11 cellular contexts compared by ENCODE assay signal in the genomic region with DNA sequence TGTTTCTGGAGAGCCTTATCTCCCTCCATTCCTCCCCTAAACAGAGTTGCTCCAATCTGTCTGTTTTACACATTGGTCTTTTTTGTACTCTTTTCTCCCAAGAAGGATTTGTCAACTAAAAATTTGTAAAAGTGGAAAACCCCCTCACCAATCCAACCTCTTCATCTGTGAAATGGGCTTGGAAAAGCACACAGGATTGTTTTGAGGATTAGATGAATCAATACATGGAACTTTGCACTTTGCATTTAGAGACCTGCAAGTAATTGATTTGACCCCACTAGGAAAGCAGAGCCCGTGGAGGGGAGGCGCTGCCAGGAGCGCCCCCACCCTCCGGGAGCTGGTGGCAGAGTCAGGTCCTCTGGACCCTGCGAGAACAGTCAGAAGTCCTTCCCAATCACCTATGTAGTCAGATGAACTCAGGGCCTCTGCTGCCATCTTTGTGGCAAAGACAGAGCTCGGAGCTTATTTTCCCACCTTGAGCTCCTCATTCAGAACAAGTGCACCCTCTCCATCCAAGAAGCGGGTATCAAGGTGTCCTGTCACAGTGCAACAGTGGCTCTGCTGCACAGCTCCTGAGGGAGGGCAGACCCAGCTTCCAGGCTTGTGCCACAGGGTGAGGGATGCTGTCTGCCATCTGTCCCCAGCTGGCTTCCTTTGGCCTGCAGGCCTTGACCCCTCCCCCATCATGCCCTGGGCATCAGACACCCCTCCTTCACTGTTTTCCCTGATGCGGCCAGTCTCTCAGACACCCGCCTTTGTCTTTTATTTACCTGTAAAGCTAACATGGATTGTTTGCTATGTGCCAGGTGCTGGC. TPM values are rescaled to one million over a fixed set of nuclear protein-coding genes. Genes with fewer than 3 reads are reported as not detected.
DNase-seq lines count a peak whose midpoint lies in the region; ATAC-seq and TF ChIP-seq lines count a peak whose summit lies in the region.
"Had no signal": no experiment of that assay in that cellular context is flagged by ENCODE, and none has a peak within 500 bp of the region (broad histone marks: within the 10 kb centered on the region; RNA-seq: fewer than 3 reads in every experiment).

No MANE protein-coding gene starts in this region.

- peak; percentile 92 for DNase-seq in COLO668 (lab: John Stamatoyannopoulos, UW; ENCODE audit: unreplicated experiment)
- DNase-seq in HCT116 (ENCODE audit: low read depth, low spot score) = no peak
- no peak for DNase-seq in T-cell
- no peak for DNase-seq in naive B cell
- no peak for DNase-seq in NCI-H1694 treated with DMSO at 0.1 percent for 48 hours (lab: John Stamatoyannopoulos, UW)
- DNase-seq in MV-4-11 (lab: John Stamatoyannopoulos, UW) = no peak
- DNase-seq in HK-2 (ENCODE audit: unreplicated experiment) = no peak
- no peak for DNase-seq in GF-D8 (lab: John Stamatoyannopoulos, UW)
- DNase-seq: stimulated activated naive CD4-positive, alpha-beta T cell treated with Interleukin-2 at 50 U/mL for 16 hours; WERI-Rb-1 had no signal

- H3K4me3 Mint-ChIP-seq in T-cell (peak overlapping the region; percentile 77 to 84 (median 82)), naive B cell (peak overlapping the region in 7 of 8 donors; percentile 65 to 95 (median 91))

- H3K36me3 Mint-ChIP-seq in T-cell (peaks cover 20% of the 10 kb centered on the region), naive B cell (peaks cover 5 to 9% of the 10 kb centered on the region in 2 donors)

- no peak overlapping the region for H2AFZ ChIP-seq in HCT116 (ENCODE audit: low read depth, low read length, poor library complexity, severe bottlenecking)

- RAD21 ChIA-PET in HCT116 (lab: Charles Lee; ENCODE audit: low non-redundant PET in 1 of 2, low total read pairs in 2 of 2, uncharacterized antibody in 2 of 2, unreplicated experiment in 2 of 2) = no interaction called here

- BruUV-seq in HCT116 (replicated peaks; lab: Mats Ljungman, UMichigan) = no TSS peak

- intact Hi-C loops in HCT116 (cut with micrococcal nuclease) = loop anchor here (5.0 kb wide), 1 partner anchor 452 kb away; no protein-coding TSS in a partner anchor

- H3K4me1 ChIP-seq in HCT116 (ENCODE audit: control insufficient read depth in 1 of 2, insufficient read depth in 2 of 2, low read length in 2 of 2) = peaks cover 6 to 30% of the 10 kb centered on the region in 2 experiments; a peak in 3 of 4 replicates

- H3K9me3 Mint-ChIP-seq in T-cell = peaks cover 0 to 3% (median 0%) of the 10 kb centered on the region in 3 donors
- peaks cover 0 to 1% (median 0%) of the 10 kb centered on the region in 7 donors for H3K9me3 Mint-ChIP-seq in naive B cell

- H3K4me3 ChIP-seq in HCT116 (replicated peaks in 1 of 2; ENCODE audit: low read depth in 1 of 2, low read length in 2 of 2) = no peak overlapping the region

- no peak for TF ChIP-seq CTCF in HCT116 (IDR thresholded peaks at IDR 0.05 in 2 of 3, conservative IDR thresholded peaks at IDR 0.05 in 1 of 3; ENCODE audit: borderline replicate concordance in 1 of 3, insufficient read depth in 1 of 3, low read depth in 2 of 3, low read length in 2 of 3)

- peak overlapping the region; percentile 91 for H3K4me2 ChIP-seq in HCT116 (ENCODE audit: low read length)

- no peak overlapping the region for H3K27ac ChIP-seq in HCT116 (ENCODE audit: low read depth, low read length)
- H3K27ac ChIP-seq: epithelial cell of prostate, WERI-Rb-1 had no signal

- peak overlapping the region; percentile 23 to 64 for H3K27ac Mint-ChIP-seq in T-cell
- H3K27ac Mint-ChIP-seq in naive B cell = peak overlapping the region in 5 of 6 donors; percentile 49 to 92 (median 66)

- H3K27me3 Mint-ChIP-seq in T-cell = no peaks in the 10 kb centered on the region
- no peaks in the 10 kb centered on the region for H3K27me3 Mint-ChIP-seq in naive B cell

- TF ChIP-seq RAD21 in HCT116 (IDR thresholded peaks at IDR 0.05; ENCODE audit: low read depth) = no peak

- no peaks in the 10 kb centered on the region for H3K9me3 ChIP-seq in HCT116 (ENCODE audit: control insufficient read depth in 1 of 2, insufficient read depth in 1 of 2, low read depth in 1 of 2, low read length in 2 of 2)

- H3K9me2 ChIP-seq in HCT116 (ENCODE audit: insufficient read depth) = no peaks in the 10 kb centered on the region

- peaks cover 21% of the 10 kb centered on the region for H3K79me2 ChIP-seq in HCT116 (ENCODE audit: insufficient read depth, low read length)

- CTCF ChIA-PET in HCT116 (lab: Charles Lee) (interaction anchor here (0.7 kb wide), 1 partner anchor 88 kb away, joined by 3 read pairs; no protein-coding TSS in a partner anchor), T-cell (lab: Charles Lee) (interaction anchor here in 1 of 2 donors (0.5 kb wide), 1 partner anchor 24 kb away, joined by 4 read pairs; no protein-coding TSS in a partner anchor)

- no peaks in the 10 kb centered on the region for H4K20me1 ChIP-seq in HCT116 (ENCODE audit: insufficient read depth)

- peak overlapping the region; percentile 74; the same call in 1 of the 2 replicates for H3K9ac ChIP-seq in HCT116 (ENCODE audit: low read length)

- no peaks in the 10 kb centered on the region for H3K27me3 ChIP-seq in HCT116 (ENCODE audit: insufficient read depth, low read length)

- H3K36me3 ChIP-seq in HCT116 (ENCODE audit: control insufficient read depth in 1 of 2, insufficient read depth in 2 of 2, low read length in 2 of 2) = peaks cover 0 to 7% of the 10 kb centered on the region in 2 experiments; a peak in 1 of 4 replicates

- H3K4me1 Mint-ChIP-seq in T-cell (peaks cover 75 to 79% (median 76%) of the 10 kb centered on the region in 3 donors), naive B cell (peaks cover 46 to 60% (median 57%) of the 10 kb centered on the region in 3 donors)

- POLR2A ChIA-PET in HCT116 (lab: Charles Lee) = interaction anchor here (0.6 kb wide), 1 partner anchor 101 kb away, joined by 4 read pairs; no protein-coding TSS in a partner anchor
- POLR2A ChIA-PET in T-cell (lab: Charles Lee) = no interaction called here

- TF ChIP-seq POLR2A in HCT116 (IDR thresholded peaks at IDR 0.05; ENCODE audit: borderline replicate concordance, extremely low read depth, insufficient read depth, insufficient read length) = no peak

- ATAC-seq in HCT116 (no peak), T-cell (replicated peaks in 1 of 4) (no peak), naive B cell (ENCODE audit: low read depth in 2 of 2) (no peak)

TF ChIP-seq in HCT116, 20 proteins besides CTCF, POLR2A, EP300 and RAD21:
- TF ChIP-seq, protein P1, sequence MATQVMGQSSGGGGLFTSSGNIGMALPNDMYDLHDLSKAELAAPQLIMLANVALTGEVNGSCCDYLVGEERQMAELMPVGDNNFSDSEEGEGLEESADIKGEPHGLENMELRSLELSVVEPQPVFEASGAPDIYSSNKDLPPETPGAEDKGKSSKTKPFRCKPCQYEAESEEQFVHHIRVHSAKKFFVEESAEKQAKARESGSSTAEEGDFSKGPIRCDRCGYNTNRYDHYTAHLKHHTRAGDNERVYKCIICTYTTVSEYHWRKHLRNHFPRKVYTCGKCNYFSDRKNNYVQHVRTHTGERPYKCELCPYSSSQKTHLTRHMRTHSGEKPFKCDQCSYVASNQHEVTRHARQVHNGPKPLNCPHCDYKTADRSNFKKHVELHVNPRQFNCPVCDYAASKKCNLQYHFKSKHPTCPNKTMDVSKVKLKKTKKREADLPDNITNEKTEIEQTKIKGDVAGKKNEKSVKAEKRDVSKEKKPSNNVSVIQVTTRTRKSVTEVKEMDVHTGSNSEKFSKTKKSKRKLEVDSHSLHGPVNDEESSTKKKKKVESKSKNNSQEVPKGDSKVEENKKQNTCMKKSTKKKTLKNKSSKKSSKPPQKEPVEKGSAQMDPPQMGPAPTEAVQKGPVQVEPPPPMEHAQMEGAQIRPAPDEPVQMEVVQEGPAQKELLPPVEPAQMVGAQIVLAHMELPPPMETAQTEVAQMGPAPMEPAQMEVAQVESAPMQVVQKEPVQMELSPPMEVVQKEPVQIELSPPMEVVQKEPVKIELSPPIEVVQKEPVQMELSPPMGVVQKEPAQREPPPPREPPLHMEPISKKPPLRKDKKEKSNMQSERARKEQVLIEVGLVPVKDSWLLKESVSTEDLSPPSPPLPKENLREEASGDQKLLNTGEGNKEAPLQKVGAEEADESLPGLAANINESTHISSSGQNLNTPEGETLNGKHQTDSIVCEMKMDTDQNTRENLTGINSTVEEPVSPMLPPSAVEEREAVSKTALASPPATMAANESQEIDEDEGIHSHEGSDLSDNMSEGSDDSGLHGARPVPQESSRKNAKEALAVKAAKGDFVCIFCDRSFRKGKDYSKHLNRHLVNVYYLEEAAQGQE (IDR thresholded peaks at IDR 0.05; ENCODE audit: low read depth) = no peak
- TF ChIP-seq POLR2AphosphoS5 (IDR thresholded peaks at IDR 0.05; ENCODE audit: low read depth, low read length) (no peak), SP1 (IDR thresholded peaks at IDR 0.05; ENCODE audit: low read depth) (no peak), FOSL1 (IDR thresholded peaks at IDR 0.05; ENCODE audit: low read depth) (no peak), JUND (IDR thresholded peaks at IDR 0.05) (no peak), ZNF274 (IDR thresholded peaks at IDR 0.05; ENCODE audit: low read depth, low read length) (no peak)
- TF ChIP-seq, protein P2, sequence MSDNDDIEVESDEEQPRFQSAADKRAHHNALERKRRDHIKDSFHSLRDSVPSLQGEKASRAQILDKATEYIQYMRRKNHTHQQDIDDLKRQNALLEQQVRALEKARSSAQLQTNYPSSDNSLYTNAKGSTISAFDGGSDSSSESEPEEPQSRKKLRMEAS (IDR thresholded peaks at IDR 0.05) = no peak
- TF ChIP-seq, protein P3, sequence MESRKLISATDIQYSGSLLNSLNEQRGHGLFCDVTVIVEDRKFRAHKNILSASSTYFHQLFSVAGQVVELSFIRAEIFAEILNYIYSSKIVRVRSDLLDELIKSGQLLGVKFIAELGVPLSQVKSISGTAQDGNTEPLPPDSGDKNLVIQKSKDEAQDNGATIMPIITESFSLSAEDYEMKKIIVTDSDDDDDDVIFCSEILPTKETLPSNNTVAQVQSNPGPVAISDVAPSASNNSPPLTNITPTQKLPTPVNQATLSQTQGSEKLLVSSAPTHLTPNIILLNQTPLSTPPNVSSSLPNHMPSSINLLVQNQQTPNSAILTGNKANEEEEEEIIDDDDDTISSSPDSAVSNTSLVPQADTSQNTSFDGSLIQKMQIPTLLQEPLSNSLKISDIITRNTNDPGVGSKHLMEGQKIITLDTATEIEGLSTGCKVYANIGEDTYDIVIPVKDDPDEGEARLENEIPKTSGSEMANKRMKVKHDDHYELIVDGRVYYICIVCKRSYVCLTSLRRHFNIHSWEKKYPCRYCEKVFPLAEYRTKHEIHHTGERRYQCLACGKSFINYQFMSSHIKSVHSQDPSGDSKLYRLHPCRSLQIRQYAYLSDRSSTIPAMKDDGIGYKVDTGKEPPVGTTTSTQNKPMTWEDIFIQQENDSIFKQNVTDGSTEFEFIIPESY (IDR thresholded peaks at IDR 0.05; ENCODE audit: extremely low read depth, insufficient replicate concordance, low read length) = no peak
TF ChIP-seq in HCT116: peak in this region for 0.

RNA-seq across cellular contexts. Expression of a gene that starts 1.7 kb away (rescaled TPM):
- total RNA-seq in HCT116 (2021; ENCODE audit: unreplicated experiment) (27.1 TPM), T-cell (10 to 100 TPM; 14.8 to 25.2 (median 21.9) TPM)
- 18.6 and 19.9 TPM in 2 replicates for polyA plus RNA-seq in HCT116 (2012)
- polyA plus RNA-seq in naive B cell (ENCODE audit: low read depth in 6 of 6) = 10 to 100 TPM; 24.8 to 43.0 (median 34.8) TPM

RNA-seq across cellular contexts. Expression of a gene that starts 27.7 kb away (rescaled TPM):
- 42.8 TPM for total RNA-seq in HCT116 (2021; ENCODE audit: unreplicated experiment)
- polyA plus RNA-seq in HCT116 (2012) = 47.4 and 60.1 TPM in 2 replicates
- 10 to 100 TPM; 10.3 to 20.1 (median 12.9) TPM for total RNA-seq in T-cell
- polyA plus RNA-seq in naive B cell (ENCODE audit: low read depth in 6 of 6) = 100 to 1,000 TPM in 2 of 6 donors, 10 to 100 TPM in 4; 84.0 to 121 (median 97.0) TPM
